10 cellular contexts compared by ENCODE assay signal in genomic region chr2:68643874-68644485, GRCh38. TPM values are rescaled to one million over a fixed set of nuclear protein-coding genes. Genes with fewer than 3 reads are reported as not detected.
A peak's percentile ranks its signal among the peaks of the same experiment; 100 is the strongest.
DNase-seq lines count a peak whose midpoint lies in the region; ATAC-seq and TF ChIP-seq lines count a peak whose summit lies in the region.
"Had no signal": no experiment of that assay in that cellular context is flagged by ENCODE, and none has a peak within 500 bp of the region (broad histone marks: within the 10 kb centered on the region; RNA-seq: fewer than 3 reads in every experiment).

No MANE protein-coding gene starts in this region.

- H3K4me3 ChIP-seq in astrocyte of the cerebellum (ENCODE audit: low read depth, low read length) = peak overlapping the region; percentile 46
- peak overlapping the region in 2 of 3 donors; percentile 46 to 68 for H3K4me3 ChIP-seq in liver (ENCODE audit: low read depth in 1 of 3, low read length in 3 of 3)
- H3K4me3 ChIP-seq in stomach = peak overlapping the region; percentile 50 to 69 (median 54)

- peaks cover 6% of the 10 kb centered on the region for H3K9me3 Mint-ChIP-seq in activated CD4-positive, alpha-beta T cell treated with anti-CD3 and anti-CD28 coated beads, Interleukin-2, amount 10 ng/mL, durations not matched to agents 7 days and 5 days

- no peaks in the 10 kb centered on the region for H3K36me3 ChIP-seq in liver (ENCODE audit: control insufficient read depth in 4 of 4, insufficient read depth in 3 of 4, low read depth in 1 of 4, low read length in 3 of 4)
- H3K36me3 ChIP-seq in stomach = no peaks in the 10 kb centered on the region

- H3K9ac ChIP-seq in liver (ENCODE audit: low read depth in 1 of 2, low read length in 2 of 2) = no peak overlapping the region

- POLR2A ChIA-PET in activated CD4-positive, alpha-beta T cell treated with anti-CD3 and anti-CD28 coated beads, Interleukin-2, amount 10 ng/mL, durations not matched to agents 7 days and 5 days (lab: Charles Lee) = no interaction called here

- peaks cover 15% of the 10 kb centered on the region for H3K4me1 Mint-ChIP-seq in activated CD4-positive, alpha-beta T cell treated with anti-CD3 and anti-CD28 coated beads, Interleukin-2, amount 10 ng/mL, durations not matched to agents 7 days and 5 days

- TF ChIP-seq POLR2A in stomach (IDR thresholded peaks at IDR 0.05) = no peak

- no peak for TF ChIP-seq CTCF in astrocyte of the cerebellum (IDR thresholded peaks at IDR 0.05; ENCODE audit: low read depth, low read length, missing control alignments)
- no peak for TF ChIP-seq CTCF in liver (IDR thresholded peaks at IDR 0.05; ENCODE audit: low read depth, low read length, missing input control)
- TF ChIP-seq CTCF in stomach (IDR thresholded peaks at IDR 0.05) = no peak

- peaks cover 1% of the 10 kb centered on the region for H3K36me3 Mint-ChIP-seq in activated CD4-positive, alpha-beta T cell treated with anti-CD3 and anti-CD28 coated beads, Interleukin-2, amount 10 ng/mL, durations not matched to agents 7 days and 5 days (ENCODE audit: low read depth)

- H3K9me3 ChIP-seq in liver (ENCODE audit: control insufficient read depth in 4 of 4, low read length in 3 of 4) (no peaks in the 10 kb centered on the region), stomach (peaks cover 0 to 10% (median 5%) of the 10 kb centered on the region in 4 donors)

- H3K27ac ChIP-seq in liver (ENCODE audit: low read depth in 1 of 2, low read length in 2 of 2) (no peak overlapping the region), stomach (no peak overlapping the region)

- in situ Hi-C loops in astrocyte of the cerebellum (cut with HindIII; ENCODE audit: low sequenced_read_pairs) = no loop called here

- no peak for TF ChIP-seq EP300 in stomach (IDR thresholded peaks at IDR 0.05)

- H3K27me3 ChIP-seq in liver (ENCODE audit: control insufficient read depth in 4 of 4, insufficient read depth in 4 of 4, low read length in 3 of 4) = no peaks in the 10 kb centered on the region
- H3K27me3 ChIP-seq in stomach = peaks cover 0 to 73% (median 27%) of the 10 kb centered on the region in 3 donors

- peaks cover 3 to 11% (median 5%) of the 10 kb centered on the region in 4 donors for H3K4me1 ChIP-seq in liver (ENCODE audit: control insufficient read depth in 4 of 4, insufficient read depth in 4 of 4, low read length in 3 of 4)
- H3K4me1 ChIP-seq in stomach = peaks cover 10 to 17% (median 14%) of the 10 kb centered on the region in 4 donors

- CTCF ChIA-PET in activated CD4-positive, alpha-beta T cell treated with anti-CD3 and anti-CD28 coated beads, Interleukin-2, amount 10 ng/mL, durations not matched to agents 7 days and 5 days (lab: Charles Lee) = interaction anchor here (1.2 kb wide), 1 partner anchor 16 kb away, joined by 3 read pairs; no protein-coding TSS in a partner anchor

- no peak for ATAC-seq in HG02571 (IDR thresholded peaks at IDR 0.05; ENCODE audit: unreplicated experiment)

- peaks cover 77% of the 10 kb centered on the region for H3K27me3 Mint-ChIP-seq in activated CD4-positive, alpha-beta T cell treated with anti-CD3 and anti-CD28 coated beads, Interleukin-2, amount 10 ng/mL, durations not matched to agents 7 days and 5 days

- DNase-seq in activated CD4-positive, alpha-beta T cell treated with anti-CD3 and anti-CD28 coated beads, Interleukin-2, amount 10 ng/mL, durations not matched to agents 7 days and 5 days = no peak
- DNase-seq in activated CD4-positive, alpha-beta T cell treated with anti-CD3 and anti-CD28 coated beads, Interleukin-2, amount 50 U/mL, for 4 hours = no peak
- DNase-seq in astrocyte of the cerebellum (ENCODE audit: low read depth) (no peak), stomach (no peak), NAMALWA (ENCODE audit: low spot score) (no peak), NCI-H2107 treated with DMSO at 0.1 percent for 48 hours (lab: John Stamatoyannopoulos, UW; ENCODE audit: unreplicated experiment) (no peak)
- DNase-seq: AML-193, NCI-H524 treated with DMSO at 0.1 percent for 48 hours had no signal

- TF ChIP-seq RAD21 in liver (IDR thresholded peaks at IDR 0.05) = no peak

- intact Hi-C loops in stomach (cut with DNase I; ENCODE audit: low total_unique reads) = no loop called here

- H3K27ac Mint-ChIP-seq in activated CD4-positive, alpha-beta T cell treated with anti-CD3 and anti-CD28 coated beads, Interleukin-2, amount 10 ng/mL, durations not matched to agents 7 days and 5 days = no peak overlapping the region

- WGBS in liver = 31% methylated on average over 17 of the region's 17 CpGs
- 18 to 31% (median 25%) methylated on average over 15 to 17 of the region's 17 CpGs for WGBS in stomach, 5 donors

- peak overlapping the region; percentile 19 for H3K4me3 Mint-ChIP-seq in activated CD4-positive, alpha-beta T cell treated with anti-CD3 and anti-CD28 coated beads, Interleukin-2, amount 10 ng/mL, durations not matched to agents 7 days and 5 days

TF ChIP-seq in liver, 16 proteins besides CTCF, POLR2A, EP300 and RAD21:
- TF ChIP-seq FOXA2 (IDR thresholded peaks at IDR 0.05) (no peak), YY1 (IDR thresholded peaks at IDR 0.05) (no peak), ZBTB33 (IDR thresholded peaks at IDR 0.05) (no peak), EGR1 (IDR thresholded peaks at IDR 0.05; ENCODE audit: low read depth in 2 of 2) (no peak)

RNA-seq across cellular contexts. Expression of gene PROKR1, which starts 0.6 kb away (rescaled TPM):
- total RNA-seq in activated CD4-positive, alpha-beta T cell treated with anti-CD3 and anti-CD28 coated beads, Interleukin-2, amount 10 ng/mL, durations not matched to agents 7 days and 5 days = not detected
- total RNA-seq in liver = under 1 TPM in 1 of 2 donors, not detected in 1; 0.05 TPM
- polyA plus RNA-seq in liver = under 1 TPM in 1 of 2 donors, not detected in 1; 0.02 TPM
- total RNA-seq in stomach = not detected
- not detected for polyA plus RNA-seq in stomach
